ENCODE assay signal across 8 cellular contexts in the genomic region with DNA sequence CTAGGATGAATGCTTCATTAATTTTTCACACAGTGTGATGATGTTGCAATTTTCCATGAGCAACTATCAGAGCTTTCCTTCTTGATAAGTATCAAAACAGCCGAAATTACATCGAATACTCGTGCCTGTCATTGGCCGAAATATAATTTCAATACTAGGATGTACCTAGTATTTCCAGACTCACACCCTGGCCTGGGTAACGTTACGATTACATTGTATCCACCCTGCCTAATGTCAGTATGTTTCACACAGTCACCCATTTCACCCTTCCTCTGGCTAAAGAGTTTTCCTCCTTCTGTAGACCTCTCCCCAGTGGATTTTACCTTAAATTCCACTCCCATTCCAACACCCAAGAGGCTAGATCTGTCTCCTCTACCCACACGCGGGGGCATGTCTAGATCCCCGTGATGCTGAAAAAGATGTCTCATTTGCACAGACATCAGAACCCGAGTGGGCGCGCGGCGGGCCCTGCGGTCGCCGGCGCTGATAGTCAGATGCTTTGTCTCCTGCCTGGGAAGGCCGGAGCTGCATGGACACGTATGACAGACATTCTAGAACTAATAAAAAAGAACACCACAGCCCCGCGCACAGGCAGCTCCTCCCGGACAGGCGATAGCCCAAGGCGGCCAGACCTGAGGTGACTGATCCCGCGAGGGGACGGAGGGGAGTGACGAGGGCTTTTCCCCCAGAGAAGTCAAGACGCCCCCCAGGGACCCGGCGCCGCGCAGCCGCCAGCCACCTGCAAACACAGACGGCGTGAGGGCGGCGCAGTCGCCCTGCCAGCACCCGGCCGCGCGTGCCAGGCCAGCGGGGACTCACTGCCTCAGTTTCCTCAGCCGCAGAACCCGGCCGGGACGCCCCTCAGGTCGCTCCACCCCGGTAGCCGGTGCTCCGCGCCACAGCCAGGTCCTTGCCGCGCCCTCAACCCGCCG. TPM values are rescaled to one million over a fixed set of nuclear protein-coding genes. Genes with fewer than 3 reads are reported as not detected.
DNase-seq lines count a peak whose midpoint lies in the region; ATAC-seq and TF ChIP-seq lines count a peak whose summit lies in the region.

No MANE protein-coding gene starts in this region.

- TF ChIP-seq CTCF in fibroblast of lung (conservative IDR thresholded peaks at IDR 0.05 in 1 of 2, IDR thresholded peaks at IDR 0.05 in 1 of 2; ENCODE audit: low read depth in 1 of 2, low read length in 2 of 2): no peak
- no peak for TF ChIP-seq CTCF in natural killer cell (IDR thresholded peaks at IDR 0.05)

- H3K4me3 ChIP-seq in fibroblast of lung (replicated peaks in 1 of 4; ENCODE audit: control extremely low read depth in 1 of 4, insufficient read depth in 1 of 4, low read depth in 3 of 4, low read length in 4 of 4): peak overlapping the region; percentile 66 to 74 (median 68)

- H3K9ac ChIP-seq in fibroblast of lung (ENCODE audit: insufficient read depth, low read length): peak overlapping the region; percentile 69

- peak overlapping the region; percentile 98 for H3K4me3 Mint-ChIP-seq in natural killer cell

- no peaks in the 10 kb centered on the region for H4K20me1 ChIP-seq in fibroblast of lung (ENCODE audit: control insufficient read depth, extremely low read depth, insufficient read depth, low read length)

- no peaks in the 10 kb centered on the region for H3K36me3 ChIP-seq in fibroblast of lung (ENCODE audit: control insufficient read depth, insufficient read depth, low read length)

- DNase-seq in activated CD4-positive, CD25-positive, alpha-beta regulatory T cell (lab: John Stamatoyannopoulos, UW): peak in 3 of 4 experiments; percentile 4 to 48 (median 14)
- no peak for DNase-seq in activated CD4-positive, CD25-positive, alpha-beta regulatory T cell treated with anti-CD3 and anti-CD28 coated beads, Interleukin-2, amount 50 U/mL, for 72 hours
- peak; percentile 57 for DNase-seq in NCI-H748 treated with DMSO at 0.1 percent for 48 hours (lab: John Stamatoyannopoulos, UW)
- DNase-seq in activated T-cell treated with anti-CD3 and anti-CD28 coated beads, Interleukin-2, amount 50 U/mL, for 48 hours: peak; percentile 59 to 72
- DNase-seq in fibroblast of lung (ENCODE audit: low read depth in 2 of 2): peak; percentile 11 to 48
- peak; percentile 32 for DNase-seq in natural killer cell
- DNase-seq in stimulated activated naive CD4-positive, alpha-beta T cell treated with Interleukin-2 at 50 U/mL for 16 hours (lab: John Stamatoyannopoulos, UW): peak; percentile 63

- H3K27me3 ChIP-seq in fibroblast of lung (ENCODE audit: control insufficient read depth, insufficient read depth, low read length): no peaks in the 10 kb centered on the region

- H3K27ac Mint-ChIP-seq in natural killer cell: peak overlapping the region; percentile 85 to 93

- no peaks in the 10 kb centered on the region for H3K36me3 Mint-ChIP-seq in natural killer cell

- no peak overlapping the region for H3K27ac ChIP-seq in fibroblast of lung (ENCODE audit: insufficient read depth, low read length)

- peaks cover 0 to 4% of the 10 kb centered on the region in 2 donors for H3K27me3 Mint-ChIP-seq in natural killer cell (ENCODE audit: low read depth in 2 of 2)

- H2AFZ ChIP-seq in fibroblast of lung (ENCODE audit: low read length): peak overlapping the region; percentile 68

- H3K4me1 ChIP-seq in fibroblast of lung (ENCODE audit: control insufficient read depth, extremely low read depth, insufficient read depth, low read length): peaks cover 2% of the 10 kb centered on the region

- H3K9me3 Mint-ChIP-seq in natural killer cell: no peaks in the 10 kb centered on the region

- intact Hi-C loops in natural killer cell (cut with micrococcal nuclease): loop anchor here (1.0 to 5.0 kb wide), 2 partner anchors 109 to 1125 kb away; a partner anchor contains a TSS

- no peaks in the 10 kb centered on the region for H3K79me2 ChIP-seq in fibroblast of lung (ENCODE audit: control insufficient read depth, insufficient read depth, low read length)

- no peaks in the 10 kb centered on the region for H3K9me3 ChIP-seq in fibroblast of lung (ENCODE audit: control insufficient read depth, insufficient read depth, low read depth, low read length)

- ATAC-seq in HG03066 (IDR thresholded peaks at IDR 0.05; ENCODE audit: low read depth, unreplicated experiment) (peak; percentile 18), natural killer cell (peak in 1 of 3 donors; percentile 0)

- peaks cover 20 to 25% of the 10 kb centered on the region in 2 donors for H3K4me1 Mint-ChIP-seq in natural killer cell

- H3K4me2 ChIP-seq in fibroblast of lung (ENCODE audit: extremely low read depth, insufficient read depth, low read length): peak overlapping the region; percentile 78

RNA-seq across cellular contexts. Expression of a gene that starts 0.7 kb away (rescaled TPM):
- total RNA-seq in fibroblast of lung (2.8 and 5.9 TPM in 2 replicates), natural killer cell (10 to 100 TPM; 11.5 to 31.6 (median 18.0) TPM)
- polyA plus RNA-seq in fibroblast of lung: 2.5 and 3.9 TPM in 2 replicates
- 1.7 and 2.3 TPM in 2 replicates for polyA plus RNA-seq in fibroblast of lung (2012)
- 1.2 TPM in 1 of 2 replicates, not detected in the other for polyA minus RNA-seq in fibroblast of lung (ENCODE audit: low replicate concordance)
